30 cellular contexts compared by ENCODE assay signal in the genomic region with DNA sequence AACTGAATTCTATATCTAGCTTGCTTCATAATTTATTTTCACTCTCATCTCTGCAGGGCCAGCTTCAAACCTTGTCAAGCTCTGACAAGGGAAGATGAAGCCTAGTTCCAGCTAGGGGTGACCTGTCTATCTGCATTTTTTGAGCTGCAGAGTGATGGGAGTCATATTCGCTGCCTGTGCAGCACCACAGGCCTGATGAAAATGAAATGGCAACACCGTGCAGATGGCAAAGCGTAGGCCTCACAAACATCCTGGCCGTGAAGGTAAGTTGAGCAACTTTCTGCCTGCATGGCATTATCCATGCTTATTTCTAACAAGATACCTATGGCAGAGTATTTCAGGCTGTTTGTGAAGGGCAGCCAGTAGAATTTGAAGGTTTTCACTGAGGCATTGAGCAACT.
"Had no signal": no experiment of that assay in that cellular context is flagged by ENCODE, and none has a peak within 500 bp of the region (broad histone marks: within the 10 kb centered on the region; RNA-seq: fewer than 3 reads in every experiment).

No MANE protein-coding gene starts in this region.

- H3K36me3 Mint-ChIP-seq: activated CD4-positive, alpha-beta memory T cell treated with anti-CD3 and anti-CD28 coated beads for 36 hours; activated naive CD4-positive, alpha-beta T cell treated with anti-CD3 and anti-CD28 coated beads, Interleukin-2, amount 50 U/mL, for 72 hours; IgD-negative memory B cell; WTC11 had no signal

- ATAC-seq: activated CD4-positive, alpha-beta T cell treated with anti-CD3 and anti-CD28 coated beads for 36 hours; activated CD4-positive, CD25-positive, alpha-beta regulatory T cell treated with anti-CD3 and anti-CD28 coated beads, Interleukin-2, amount 50 U/mL, for 24 hours; activated naive CD4-positive, alpha-beta T cell treated with anti-CD3 and anti-CD28 coated beads, Interleukin-2, amount 50 U/mL, for 72 hours; activated T-cell treated with anti-CD3 and anti-CD28 coated beads, Interleukin-2, amount 50 U/mL, for 4 hours; WTC11 had no signal

- H3K27ac Mint-ChIP-seq: activated CD4-positive, alpha-beta memory T cell treated with anti-CD3 and anti-CD28 coated beads for 36 hours; activated CD4-positive, alpha-beta T cell treated with anti-CD3 and anti-CD28 coated beads for 36 hours; activated CD4-positive, alpha-beta T cell treated with anti-CD3 and anti-CD28 coated beads, Interleukin-2, amount 10 ng/mL, durations not matched to agents 7 days and 5 days; activated naive CD4-positive, alpha-beta T cell treated with anti-CD3 and anti-CD28 coated beads for 36 hours; activated naive CD4-positive, alpha-beta T cell treated with anti-CD3 and anti-CD28 coated beads, Interleukin-2, amount 50 U/mL, for 72 hours; activated T-helper 1 cell treated with anti-CD3 and anti-CD28 coated beads, Interleukin-12 subunit alpha, Interleukin-12 subunit beta, Interleukin-2, Interleukin-4 antibody, amounts not matched to agents 30 ng/mL and 10 ng/mL and 1 ng/mL, durations not matched to agents 14 hours and 24 hours and 36 hours; T-helper 1 cell treated with Interleukin-12 subunit alpha and Interleukin-12 subunit beta and Interleukin-4 antibody, amounts not matched to agents 30 μg/mL and 1 μg/mL, for 36 hours; T-helper 2 cell treated with Interferon-gamma antibody and Interleukin-4, amounts not matched to agents 5 μg/mL and 100 μg/mL, for 36 hours; WTC11 had no signal

- H3K27me3 ChIP-seq: adrenal gland, SJCRH30 had no signal

- H3K4me3 ChIP-seq: adrenal gland, PC-9, SJCRH30, SK-N-MC had no signal

- H3K4me3 Mint-ChIP-seq: activated CD4-positive, alpha-beta memory T cell treated with anti-CD3 and anti-CD28 coated beads for 36 hours; activated CD4-positive, alpha-beta T cell treated with anti-CD3 and anti-CD28 coated beads for 36 hours; activated CD4-positive, alpha-beta T cell treated with anti-CD3 and anti-CD28 coated beads, Interleukin-2, amount 10 ng/mL, durations not matched to agents 7 days and 5 days; activated naive CD4-positive, alpha-beta T cell treated with anti-CD3 and anti-CD28 coated beads for 36 hours; activated T-cell treated with anti-CD3 and anti-CD28 coated beads, Interleukin-2, amount 50 U/mL, for 4 hours; activated T-helper 1 cell treated with anti-CD3 and anti-CD28 coated beads, Interleukin-12 subunit alpha, Interleukin-12 subunit beta, Interleukin-2, Interleukin-4 antibody, amounts not matched to agents 30 ng/mL and 10 ng/mL and 1 ng/mL, durations not matched to agents 14 hours and 24 hours and 36 hours; IgD-negative memory B cell; T-helper 1 cell treated with Interleukin-12 subunit alpha and Interleukin-12 subunit beta and Interleukin-4 antibody, amounts not matched to agents 30 μg/mL and 1 μg/mL, for 36 hours; T-helper 2 cell treated with Interferon-gamma antibody and Interleukin-4, amounts not matched to agents 5 μg/mL and 100 μg/mL, for 36 hours; WTC11 had no signal

- H3K9me3 ChIP-seq: adrenal gland, SJCRH30 had no signal

- H3K27ac ChIP-seq: adrenal gland, PC-9, SJCRH30, SK-N-MC had no signal

- H3K9me3 Mint-ChIP-seq: activated CD4-positive, alpha-beta memory T cell treated with anti-CD3 and anti-CD28 coated beads for 36 hours; activated CD4-positive, alpha-beta T cell treated with anti-CD3 and anti-CD28 coated beads, Interleukin-2, amount 10 ng/mL, durations not matched to agents 7 days and 5 days; activated naive CD4-positive, alpha-beta T cell treated with anti-CD3 and anti-CD28 coated beads for 36 hours; activated naive CD4-positive, alpha-beta T cell treated with anti-CD3 and anti-CD28 coated beads, Interleukin-2, amount 50 U/mL, for 72 hours; activated T-cell treated with anti-CD3 and anti-CD28 coated beads, Interleukin-2, amount 50 U/mL, for 4 hours; activated T-helper 1 cell treated with anti-CD3 and anti-CD28 coated beads, Interleukin-12 subunit alpha, Interleukin-12 subunit beta, Interleukin-2, Interleukin-4 antibody, amounts not matched to agents 30 ng/mL and 10 ng/mL and 1 ng/mL, durations not matched to agents 14 hours and 24 hours and 36 hours; T-helper 1 cell treated with Interleukin-12 subunit alpha and Interleukin-12 subunit beta and Interleukin-4 antibody, amounts not matched to agents 30 μg/mL and 1 μg/mL, for 36 hours; T-helper 2 cell treated with Interferon-gamma antibody and Interleukin-4, amounts not matched to agents 5 μg/mL and 100 μg/mL, for 36 hours; WTC11 had no signal

- H3K36me3 ChIP-seq: adrenal gland, SJCRH30 had no signal

- DNase-seq: activated CD4-positive, alpha-beta memory T cell treated with anti-CD3 and anti-CD28 coated beads for 36 hours; activated CD4-positive, alpha-beta T cell treated with anti-CD3 and anti-CD28 coated beads for 36 hours; activated CD4-positive, alpha-beta T cell treated with anti-CD3 and anti-CD28 coated beads, Interleukin-2, amount 10 ng/mL, durations not matched to agents 7 days and 5 days; activated CD8-positive, alpha-beta memory T cell treated with anti-CD3 and anti-CD28 coated beads, Interleukin-2, amount 50 U/mL, for 4 hours; activated gamma-delta T cell treated with Interleukin-2 at 50 U/mL for 16 hours; activated naive CD4-positive, alpha-beta T cell treated with anti-CD3 and anti-CD28 coated beads for 36 hours; activated T-cell treated with anti-CD3 and anti-CD28 coated beads for 4 hours; activated T-cell treated with anti-CD3 and anti-CD28 coated beads, Interleukin-2, amount 50 U/mL, for 4 hours; adrenal gland; Karpas-422; KBM-7; NCI-H1417 treated with DMSO at 0.1 percent for 48 hours; NCI-H187 treated with DMSO at 0.1 percent for 48 hours; NCI-H2171 treated with DMSO at 0.1 percent for 48 hours; NCI-H2227 treated with DMSO at 0.1 percent for 48 hours; NCI-H446; NCI-H510A treated with DMSO at 0.1 percent for 48 hours; NCI-H526 treated with DMSO at 0.1 percent for 48 hours; NCI-H774; PC-9; Right ventricle myocardium superior had no signal
